ENCODE assay signal across 8 cellular contexts in the genomic region with DNA sequence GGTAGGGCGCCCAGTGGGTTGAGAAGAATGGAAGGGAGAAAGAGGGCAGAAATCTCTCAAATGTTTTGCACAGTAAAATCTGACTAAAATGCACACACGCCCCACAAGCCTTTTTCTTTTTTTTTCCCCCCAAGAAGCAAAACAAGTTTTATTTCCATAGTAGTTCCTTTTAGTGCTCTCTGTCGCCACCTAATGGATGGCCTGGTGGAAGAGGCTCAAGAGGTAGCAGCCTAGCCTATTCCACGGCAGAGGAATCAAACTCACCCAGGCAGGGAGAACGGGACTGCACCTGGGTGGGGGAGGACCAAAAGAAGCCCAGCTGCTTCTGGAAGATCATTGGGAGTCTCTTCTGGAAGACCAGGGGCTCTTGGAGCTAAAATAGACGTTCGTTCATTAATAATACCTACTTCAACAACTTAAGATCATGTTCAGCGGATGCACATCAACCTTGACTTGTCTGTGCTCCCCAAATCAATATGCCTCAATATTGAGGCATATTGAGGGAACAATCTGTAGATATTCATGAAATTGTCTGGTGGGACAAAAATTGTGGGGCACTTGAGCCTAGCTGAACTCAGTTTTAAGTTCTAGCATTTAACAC. TPM values are rescaled to one million over a fixed set of nuclear protein-coding genes. Genes with fewer than 3 reads are reported as not detected.
DNase-seq lines count a peak whose midpoint lies in the region; ATAC-seq and TF ChIP-seq lines count a peak whose summit lies in the region.

No MANE protein-coding gene starts in this region.

- TF ChIP-seq CTCF in chondrocyte (IDR thresholded peaks at IDR 0.05), result peak; percentile 88

- peaks cover 24% of the 10 kb centered on the region for H3K36me3 Mint-ChIP-seq in activated CD4-positive, alpha-beta T cell treated with anti-CD3 and anti-CD28 coated beads for 36 hours (ENCODE audit: low read depth)
- H3K36me3 Mint-ChIP-seq in chondrocyte (ENCODE audit: low read depth), result peaks cover 2% of the 10 kb centered on the region

- no peak overlapping the region for H3K4me3 Mint-ChIP-seq in activated CD4-positive, alpha-beta T cell treated with anti-CD3 and anti-CD28 coated beads for 36 hours
- H3K4me3 Mint-ChIP-seq in chondrocyte (ENCODE audit: unreplicated experiment), result no peak overlapping the region

- intact Hi-C loops in activated CD4-positive, alpha-beta T cell treated with anti-CD3 and anti-CD28 coated beads for 36 hours (cut with DNase I, micrococcal nuclease), result loop anchor here (1.0 to 2.0 kb wide), 2 partner anchors 31 to 38 kb away; no protein-coding TSS in a partner anchor

- peak overlapping the region; percentile 40 for H3K27ac Mint-ChIP-seq in activated CD4-positive, alpha-beta T cell treated with anti-CD3 and anti-CD28 coated beads for 36 hours
- peak overlapping the region; percentile 59 for H3K27ac Mint-ChIP-seq in chondrocyte (ENCODE audit: unreplicated experiment)

- POLR2A ChIA-PET in activated CD4-positive, alpha-beta T cell treated with anti-CD3 and anti-CD28 coated beads for 36 hours (lab: Charles Lee), result no interaction called here

- H3K9me3 Mint-ChIP-seq in activated CD4-positive, alpha-beta T cell treated with anti-CD3 and anti-CD28 coated beads for 36 hours (ENCODE audit: low read depth), result no peaks in the 10 kb centered on the region
- H3K9me3 Mint-ChIP-seq in chondrocyte (ENCODE audit: low read depth), result no peaks in the 10 kb centered on the region

- CTCF ChIA-PET in activated CD4-positive, alpha-beta T cell treated with anti-CD3 and anti-CD28 coated beads for 36 hours (lab: Charles Lee), result interaction anchor here (1.0 to 1.9 kb wide), 7 partner anchors 8 to 29 kb away, joined by 3 to 6 read pairs (median 3); no protein-coding TSS in a partner anchor

- peak; percentile 85 for ATAC-seq in activated CD4-positive, alpha-beta T cell treated with anti-CD3 and anti-CD28 coated beads for 36 hours
- ATAC-seq in HG02610 (IDR thresholded peaks at IDR 0.05; ENCODE audit: unreplicated experiment), result no peak

- peaks cover 33% of the 10 kb centered on the region for H3K4me1 Mint-ChIP-seq in activated CD4-positive, alpha-beta T cell treated with anti-CD3 and anti-CD28 coated beads for 36 hours
- H3K4me1 Mint-ChIP-seq in chondrocyte (ENCODE audit: low read depth), result peaks cover 44% of the 10 kb centered on the region

- DNase-seq in NCI-H345 (lab: John Stamatoyannopoulos, UW), result peak; percentile 9
- DNase-seq in NCI-H345 treated with DMSO at 0.1 percent for 48 hours (lab: John Stamatoyannopoulos, UW; ENCODE audit: unreplicated experiment), result no peak
- peak; percentile 39 for DNase-seq in NCI-H1694 treated with DMSO at 0.1 percent for 48 hours (lab: John Stamatoyannopoulos, UW)
- peak; percentile 81 for DNase-seq in activated CD4-positive, alpha-beta T cell treated with anti-CD3 and anti-CD28 coated beads for 36 hours
- DNase-seq in chondrocyte (ENCODE audit: low spot score), result no peak
- peak; percentile 77 for DNase-seq in medulla oblongata (ENCODE audit: extremely low spot score)
- DNase-seq in stimulated activated CD8-positive, alpha-beta memory T cell treated with anti-CD3 and anti-CD28 coated beads, Interleukin-15, amount 100 ng/mL, for 24 hours (ENCODE audit: low read depth), result peak; percentile 6

- H3K27me3 Mint-ChIP-seq in activated CD4-positive, alpha-beta T cell treated with anti-CD3 and anti-CD28 coated beads for 36 hours, result no peaks in the 10 kb centered on the region
- no peaks in the 10 kb centered on the region for H3K27me3 Mint-ChIP-seq in chondrocyte (ENCODE audit: low read depth)

RNA-seq across cellular contexts. Expression of a gene that starts 31.6 kb away (rescaled TPM):
- total RNA-seq in activated CD4-positive, alpha-beta T cell treated with anti-CD3 and anti-CD28 coated beads for 36 hours, result 10 to 100 TPM; 84.3 to 93.6 TPM
- total RNA-seq in chondrocyte, result 88.0 to 113 TPM (median 104 TPM) in 3 replicates

RNA-seq across cellular contexts. Expression of a gene that starts 46.2 kb away (rescaled TPM):
- total RNA-seq in activated CD4-positive, alpha-beta T cell treated with anti-CD3 and anti-CD28 coated beads for 36 hours, result 10 to 100 TPM; 50.7 to 60.0 TPM
- 32.3 to 35.5 TPM (median 34.2 TPM) in 3 replicates for total RNA-seq in chondrocyte

Comparison
In these comparisons a context has a peak if more than half of its experiments do, and no peak if none do; other contexts are left out.
1. DNase-seq: peak in NCI-H345 (single experiment), NCI-H1694 treated with DMSO at 0.1 percent for 48 hours (single experiment), activated CD4-positive, alpha-beta T cell treated with anti-CD3 and anti-CD28 coated beads for 36 hours (single experiment), medulla oblongata (single experiment) and stimulated activated CD8-positive, alpha-beta memory T cell treated with anti-CD3 and anti-CD28 coated beads, Interleukin-15, amount 100 ng/mL, for 24 hours (single experiment); none in NCI-H345 treated with DMSO at 0.1 percent for 48 hours (single experiment) and chondrocyte (single experiment).